In genomic region chr10:102764340-102765257, GRCh38 we compare ENCODE assay signal across 15 cellular contexts. TPM values are rescaled to one million over a fixed set of nuclear protein-coding genes. Genes with fewer than 3 reads are reported as not detected.
A peak's percentile ranks its signal among the peaks of the same experiment; 100 is the strongest.
DNase-seq lines count a peak whose midpoint lies in the region; ATAC-seq and TF ChIP-seq lines count a peak whose summit lies in the region.
"Had no signal": no experiment of that assay in that cellular context is flagged by ENCODE, and none has a peak within 500 bp of the region (broad histone marks: within the 10 kb centered on the region; RNA-seq: fewer than 3 reads in every experiment).

No MANE protein-coding gene starts in this region.

- no peak for TF ChIP-seq POLR2A in gastroesophageal sphincter (IDR thresholded peaks at IDR 0.05)
- TF ChIP-seq POLR2A in stomach (IDR thresholded peaks at IDR 0.05), result no peak

- no peaks in the 10 kb centered on the region for H3K27me3 Mint-ChIP-seq in activated T-cell treated with anti-CD3 and anti-CD28 coated beads, Interleukin-2, amount 50 U/mL, for 24 hours
- no peaks in the 10 kb centered on the region for H3K27me3 Mint-ChIP-seq in activated T-helper 17 cell treated with anti-CD3 and anti-CD28 coated beads, Interleukin-2, amount 50 U/mL, for 72 hours

- H3K4me3 ChIP-seq in gastroesophageal sphincter (no peak overlapping the region), stomach (no peak overlapping the region)
- H3K4me3 ChIP-seq: A549 had no signal

- DNase-seq in activated T-cell treated with anti-CD3 and anti-CD28 coated beads, Interleukin-2, amount 50 U/mL, for 24 hours, result no peak
- DNase-seq in activated T-cell treated with anti-CD3 and anti-CD28 coated beads for 4 hours, result no peak
- no peak for DNase-seq in stomach
- no peak for DNase-seq in midbrain (lab: John Stamatoyannopoulos, UW)
- no peak for DNase-seq in activated gamma-delta T cell treated with Interleukin-2 at 50 U/mL for 16 hours
- DNase-seq in cerebellar nuclear complex (lab: John Stamatoyannopoulos, UW), result no peak
- DNase-seq: amygdala, Calu3, endodermal cell, NCI-H1417, NCI-H510A, RPMI8226 had no signal

- H3K4me1 ChIP-seq in gastroesophageal sphincter, result peaks cover 0 to 93% (median 8%) of the 10 kb centered on the region in 3 donors
- H3K4me1 ChIP-seq in stomach, result peaks cover 25 to 67% (median 48%) of the 10 kb centered on the region in 4 donors

- peak; percentile 82 for ATAC-seq in activated T-helper 17 cell treated with anti-CD3 and anti-CD28 coated beads, Interleukin-2, amount 50 U/mL, for 72 hours (replicated peaks)
- ATAC-seq in gastroesophageal sphincter, result peak; percentile 58
- ATAC-seq: A549 had no signal

- H3K27me3 ChIP-seq in gastroesophageal sphincter (no peaks in the 10 kb centered on the region), stomach (no peaks in the 10 kb centered on the region)

- H3K36me3 ChIP-seq in gastroesophageal sphincter, result peaks cover 0 to 9% of the 10 kb centered on the region in 2 donors
- H3K36me3 ChIP-seq in stomach, result peaks cover 0 to 17% (median 7%) of the 10 kb centered on the region in 4 donors

- TF ChIP-seq CTCF in gastroesophageal sphincter (IDR thresholded peaks at IDR 0.05) (no peak), stomach (IDR thresholded peaks at IDR 0.05) (no peak)

- no peaks in the 10 kb centered on the region for H3K9me3 ChIP-seq in gastroesophageal sphincter
- no peaks in the 10 kb centered on the region for H3K9me3 ChIP-seq in stomach
- H3K9me3 ChIP-seq: A549 had no signal

- H3K4me3 Mint-ChIP-seq in activated T-cell treated with anti-CD3 and anti-CD28 coated beads, Interleukin-2, amount 50 U/mL, for 24 hours, result no peak overlapping the region
- H3K4me3 Mint-ChIP-seq in activated T-helper 17 cell treated with anti-CD3 and anti-CD28 coated beads, Interleukin-2, amount 50 U/mL, for 72 hours, result no peak overlapping the region
- H3K4me3 Mint-ChIP-seq: endodermal cell had no signal

- no peak for TF ChIP-seq EP300 in gastroesophageal sphincter (IDR thresholded peaks at IDR 0.05)
- TF ChIP-seq EP300 in stomach (IDR thresholded peaks at IDR 0.05), result no peak

- H3K27ac ChIP-seq in gastroesophageal sphincter, result peak overlapping the region in 3 of 4 donors; percentile 45 to 56 (median 46)
- H3K27ac ChIP-seq in stomach, result peak overlapping the region in 3 of 5 donors; percentile 8 to 65 (median 27)
- H3K27ac ChIP-seq: A549 had no signal

- H3K9me3 Mint-ChIP-seq in activated T-cell treated with anti-CD3 and anti-CD28 coated beads, Interleukin-2, amount 50 U/mL, for 24 hours, result no peaks in the 10 kb centered on the region
- no peaks in the 10 kb centered on the region for H3K9me3 Mint-ChIP-seq in activated T-helper 17 cell treated with anti-CD3 and anti-CD28 coated beads, Interleukin-2, amount 50 U/mL, for 72 hours
- H3K9me3 Mint-ChIP-seq: endodermal cell had no signal

- intact Hi-C loops in stomach (cut with DNase I; ENCODE audit: low total_unique reads), result no loop called here

- peaks cover 46% of the 10 kb centered on the region for H3K4me1 Mint-ChIP-seq in activated T-cell treated with anti-CD3 and anti-CD28 coated beads, Interleukin-2, amount 50 U/mL, for 24 hours (ENCODE audit: low read depth)
- H3K4me1 Mint-ChIP-seq in activated T-helper 17 cell treated with anti-CD3 and anti-CD28 coated beads, Interleukin-2, amount 50 U/mL, for 72 hours, result peaks cover 28% of the 10 kb centered on the region

- WGBS in gastroesophageal sphincter (ENCODE audit: low coverage in 1 of 2), 2 donors, result 32 to 62% methylated on average over 4 to 7 of the region's 7 CpGs
- WGBS in stomach, 5 donors, result 75 to 83% (median 81%) methylated on average over 7 of the region's 7 CpGs

- H3K36me3 Mint-ChIP-seq in activated T-cell treated with anti-CD3 and anti-CD28 coated beads, Interleukin-2, amount 50 U/mL, for 24 hours (ENCODE audit: low read depth), result peaks cover 52% of the 10 kb centered on the region
- peaks cover 51% of the 10 kb centered on the region for H3K36me3 Mint-ChIP-seq in activated T-helper 17 cell treated with anti-CD3 and anti-CD28 coated beads, Interleukin-2, amount 50 U/mL, for 72 hours (ENCODE audit: low read depth)

- H3K27ac Mint-ChIP-seq in activated T-cell treated with anti-CD3 and anti-CD28 coated beads, Interleukin-2, amount 50 U/mL, for 24 hours, result peak overlapping the region; percentile 33
- H3K27ac Mint-ChIP-seq in activated T-helper 17 cell treated with anti-CD3 and anti-CD28 coated beads, Interleukin-2, amount 50 U/mL, for 72 hours, result peak overlapping the region; percentile 1

RNA-seq across cellular contexts. Expression of gene WBP1L, which starts 20.9 kb away (rescaled TPM):
- total RNA-seq in activated T-helper 17 cell treated with anti-CD3 and anti-CD28 coated beads, Interleukin-2, amount 50 U/mL, for 72 hours, result 10 to 100 TPM; 18.4 to 24.8 TPM
- total RNA-seq in gastroesophageal sphincter (100 to 1,000 TPM; 125 to 142 (median 132) TPM), stomach (100 to 1,000 TPM in 1 of 5 donors, 10 to 100 TPM in 4; 25.5 to 140 (median 43.3) TPM)
- polyA plus RNA-seq in stomach, result 10 to 100 TPM; 15.1 to 27.5 (median 25.4) TPM

RNA-seq across cellular contexts. Expression of gene SFXN2, which starts 50.2 kb away (rescaled TPM):
- 10 to 100 TPM; 18.0 to 28.0 TPM for total RNA-seq in activated T-helper 17 cell treated with anti-CD3 and anti-CD28 coated beads, Interleukin-2, amount 50 U/mL, for 72 hours
- 1 to 10 TPM in 2 of 4 donors, under 1 TPM in 2; 0.45 to 3.2 (median 1.2) TPM for total RNA-seq in gastroesophageal sphincter
- 100 to 1,000 TPM in 1 of 5 donors, 10 to 100 TPM in 3, 1 to 10 TPM in 1; 8.7 to 267 (median 13.2) TPM for total RNA-seq in stomach
- 10 to 100 TPM in 1 of 3 donors, 1 to 10 TPM in 2; 4.7 to 10.7 (median 7.5) TPM for polyA plus RNA-seq in stomach

RNA-seq across cellular contexts. Expression of gene ARL3, which starts 50.4 kb away (rescaled TPM):
- total RNA-seq in activated T-helper 17 cell treated with anti-CD3 and anti-CD28 coated beads, Interleukin-2, amount 50 U/mL, for 72 hours, result 10 to 100 TPM; 14.3 to 14.7 TPM
- total RNA-seq in gastroesophageal sphincter (1 to 10 TPM; 7.1 to 9.8 (median 9.1) TPM), stomach (1 to 10 TPM in 4 of 5 donors, under 1 TPM in 1; 0.58 to 8.4 (median 3.1) TPM)
- 10 to 100 TPM in 2 of 3 donors, 1 to 10 TPM in 1; 8.9 to 17.0 (median 11.7) TPM for polyA plus RNA-seq in stomach
